Comparison of ENCODE assay signal across 17 cellular contexts in the genomic region with DNA sequence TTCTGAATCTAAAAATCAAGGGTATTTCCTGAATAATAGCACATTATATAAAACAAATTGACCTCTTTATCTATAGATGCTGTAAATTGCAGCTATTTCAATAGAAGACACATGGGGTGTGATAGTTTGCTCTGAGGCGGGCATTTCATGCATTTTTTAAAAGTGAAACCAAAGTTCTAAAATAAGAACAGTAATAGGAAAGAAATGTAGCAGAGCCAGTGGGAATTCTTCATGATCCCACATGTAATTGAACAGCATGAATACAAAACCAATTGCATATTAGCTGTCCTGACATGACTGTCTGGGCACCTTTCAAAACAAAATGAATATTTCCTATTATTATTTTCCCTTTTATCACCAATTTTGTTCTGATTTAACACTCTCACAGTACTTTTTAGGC.
DNase-seq lines count a peak whose midpoint lies in the region; ATAC-seq and TF ChIP-seq lines count a peak whose summit lies in the region.
"Had no signal": no experiment of that assay in that cellular context is flagged by ENCODE, and none has a peak within 500 bp of the region (broad histone marks: within the 10 kb centered on the region; RNA-seq: fewer than 3 reads in every experiment).

No MANE protein-coding gene starts in this region.

- CTCF ChIA-PET in MCF 10A (lab: Yijun Ruan, JAX) = interaction anchor here (0.9 kb wide), 1 partner anchor 76 kb away, joined by 3 read pairs; no protein-coding TSS in a partner anchor

- peak overlapping the region; percentile 28 for H3K27ac Mint-ChIP-seq in MCF 10A (ENCODE audit: low read depth, unreplicated experiment)
- H3K27ac Mint-ChIP-seq: activated B cell treated with CpG ODN at 0.5 μM for 24 hours, neural progenitor cell had no signal

- no peaks in the 10 kb centered on the region for H3K36me3 ChIP-seq in breast epithelium
- H3K36me3 ChIP-seq: neural progenitor cell, transverse colon had no signal

- no peaks in the 10 kb centered on the region for H3K36me3 Mint-ChIP-seq in MCF 10A (ENCODE audit: insufficient read depth, unreplicated experiment)
- H3K36me3 Mint-ChIP-seq: activated CD8-positive, alpha-beta memory T cell treated with anti-CD3 and anti-CD28 coated beads, Interleukin-2, amount 10 ng/mL, durations not matched to agents 7 days and 5 days; neural progenitor cell had no signal

- H3K4me3 Mint-ChIP-seq in MCF 10A (ENCODE audit: unreplicated experiment) = no peak overlapping the region
- H3K4me3 Mint-ChIP-seq: activated B cell treated with CpG ODN at 0.5 μM for 24 hours; activated CD8-positive, alpha-beta memory T cell treated with anti-CD3 and anti-CD28 coated beads, Interleukin-2, amount 10 ng/mL, durations not matched to agents 7 days and 5 days; neural progenitor cell had no signal

- no peaks in the 10 kb centered on the region for H3K9me3 ChIP-seq in breast epithelium
- H3K9me3 ChIP-seq: transverse colon had no signal

- TF ChIP-seq CTCF in MCF 10A (IDR thresholded peaks at IDR 0.05; ENCODE audit: unreplicated experiment) (no peak), breast epithelium (IDR thresholded peaks at IDR 0.05) (no peak), astrocyte of the cerebellum (IDR thresholded peaks at IDR 0.05; ENCODE audit: low read depth, low read length, missing control alignments) (no peak), foreskin fibroblast (IDR thresholded peaks at IDR 0.05; ENCODE audit: low read depth, low read length) (no peak)

- no peak overlapping the region for H3K27ac ChIP-seq in breast epithelium
- H3K27ac ChIP-seq: 22Rv1, neural progenitor cell, transverse colon had no signal

- POLR2A ChIA-PET in MCF 10A (lab: Yijun Ruan, JAX) = no interaction called here

- peaks cover 13% of the 10 kb centered on the region for H3K4me1 Mint-ChIP-seq in MCF 10A (ENCODE audit: insufficient read depth, unreplicated experiment)
- H3K4me1 Mint-ChIP-seq: activated B cell treated with CpG ODN at 0.5 μM for 24 hours; activated CD8-positive, alpha-beta memory T cell treated with anti-CD3 and anti-CD28 coated beads, Interleukin-2, amount 10 ng/mL, durations not matched to agents 7 days and 5 days had no signal

- no peak for ATAC-seq in HG03457 (IDR thresholded peaks at IDR 0.05; ENCODE audit: unreplicated experiment)
- no peak for ATAC-seq in HG02840 (IDR thresholded peaks at IDR 0.05; ENCODE audit: low FRiP score, unreplicated experiment)
- ATAC-seq: activated CD8-positive, alpha-beta memory T cell treated with anti-CD3 and anti-CD28 coated beads, Interleukin-2, amount 10 ng/mL, durations not matched to agents 7 days and 5 days; right cardiac atrium had no signal

- no TSS peak for BruUV-seq in MCF 10A (replicated peaks; lab: Mats Ljungman, UMichigan)

- H3K27me3 Mint-ChIP-seq in MCF 10A (ENCODE audit: insufficient read depth, unreplicated experiment) = no peaks in the 10 kb centered on the region
- H3K27me3 Mint-ChIP-seq: activated B cell treated with CpG ODN at 0.5 μM for 24 hours; activated CD8-positive, alpha-beta memory T cell treated with anti-CD3 and anti-CD28 coated beads, Interleukin-2, amount 10 ng/mL, durations not matched to agents 7 days and 5 days had no signal

- intact Hi-C loops in MCF 10A (cut with micrococcal nuclease) (no loop called here), breast epithelium (cut with DNase I; ENCODE audit: low total_unique reads) (no loop called here)

- no peaks in the 10 kb centered on the region for H3K4me1 ChIP-seq in breast epithelium
- H3K4me1 ChIP-seq: neural progenitor cell had no signal

- in situ Hi-C loops in astrocyte of the cerebellum (cut with HindIII; ENCODE audit: low sequenced_read_pairs) = no loop called here

- TF ChIP-seq POLR2A in breast epithelium (IDR thresholded peaks at IDR 0.05) = no peak

- DNase-seq in MCF 10A (ENCODE audit: unreplicated experiment) (no peak), breast epithelium (ENCODE audit: low spot score in 2 of 2) (no peak), astrocyte of the cerebellum (ENCODE audit: low read depth) (peak; percentile 41), foreskin fibroblast (peak; percentile 10 to 57), SW 1271 (lab: John Stamatoyannopoulos, UW) (no peak)
- no peak for DNase-seq in effector CD8-positive, alpha-beta T cell (lab: John Stamatoyannopoulos, UW)
- DNase-seq: activated B cell treated with CpG ODN at 0.5 μM for 24 hours; activated CD8-positive, alpha-beta memory T cell treated with anti-CD3 and anti-CD28 coated beads, Interleukin-2, amount 10 ng/mL, durations not matched to agents 7 days and 5 days; central memory CD4-positive, alpha-beta T cell; right cardiac atrium; stimulated activated CD4-positive, alpha-beta T cell treated with anti-CD3 and anti-CD28 coated beads, Interleukin-4, amount 100 ng/mL, for 24 hours; transverse colon had no signal

- H3K9me3 Mint-ChIP-seq in MCF 10A (ENCODE audit: unreplicated experiment) = peaks cover 8% of the 10 kb centered on the region
- H3K9me3 Mint-ChIP-seq: activated B cell treated with CpG ODN at 0.5 μM for 24 hours, neural progenitor cell had no signal

- H3K27me3 ChIP-seq in breast epithelium = no peaks in the 10 kb centered on the region
- H3K27me3 ChIP-seq: neural progenitor cell, transverse colon had no signal

- H3K4me3 ChIP-seq in breast epithelium = no peak overlapping the region
- H3K4me3 ChIP-seq in astrocyte of the cerebellum (ENCODE audit: low read depth, low read length) = no peak overlapping the region
- no peak overlapping the region for H3K4me3 ChIP-seq in foreskin fibroblast (ENCODE audit: low read depth in 1 of 2, low read length in 2 of 2)
- H3K4me3 ChIP-seq: lung, neural progenitor cell, transverse colon had no signal

Comparison
In these comparisons a context has a peak if more than half of its experiments do, and no peak if none do; other contexts are left out.
1. DNase-seq: peak in astrocyte of the cerebellum (single experiment) and foreskin fibroblast (2 of 2); none in MCF 10A (single experiment), breast epithelium (0 of 2), effector CD8-positive, alpha-beta T cell (single experiment) and SW 1271 (0 of 2).